ENCODE assay signal across 8 cellular contexts in the genomic region with DNA sequence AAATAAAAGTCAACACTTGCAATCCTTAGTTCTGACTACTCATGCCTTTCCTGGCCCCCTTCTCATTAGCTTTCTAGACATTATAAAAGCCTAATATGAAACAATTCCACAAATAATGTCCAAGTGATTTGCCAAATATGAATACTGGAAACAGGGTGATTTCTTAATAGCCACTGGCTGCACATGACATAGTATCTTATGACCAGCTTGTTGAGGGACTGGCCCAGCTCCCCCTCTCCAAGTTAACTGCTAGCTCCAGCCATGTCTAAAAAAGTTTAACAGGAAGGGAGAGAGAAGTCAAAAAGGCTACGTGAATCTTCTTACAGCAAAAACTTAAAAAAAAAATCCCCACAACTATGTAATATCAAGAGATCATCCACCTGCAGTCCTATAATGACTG.
DNase-seq lines count a peak whose midpoint lies in the region; ATAC-seq and TF ChIP-seq lines count a peak whose summit lies in the region.

No MANE protein-coding gene starts in this region.

- peak overlapping the region; percentile 94 for H3K4me3 ChIP-seq in skeletal muscle cell (ENCODE audit: low read depth, low read length)

- TF ChIP-seq CTCF in VCaP (conservative IDR thresholded peaks at IDR 0.05) = no peak

- no peaks in the 10 kb centered on the region for H3K9me3 Mint-ChIP-seq in activated naive CD4-positive, alpha-beta T cell treated with anti-CD3 and anti-CD28 coated beads, Interleukin-2, amount 10 ng/mL, durations not matched to agents 7 days and 5 days

- no peaks in the 10 kb centered on the region for H3K27me3 Mint-ChIP-seq in activated naive CD4-positive, alpha-beta T cell treated with anti-CD3 and anti-CD28 coated beads, Interleukin-2, amount 10 ng/mL, durations not matched to agents 7 days and 5 days

- no peak for ATAC-seq in GM19467 (IDR thresholded peaks at IDR 0.05; ENCODE audit: unreplicated experiment)

- DNase-seq in activated naive CD4-positive, alpha-beta T cell treated with anti-CD3 and anti-CD28 coated beads, Interleukin-2, amount 10 ng/mL, durations not matched to agents 7 days and 5 days = no peak
- DNase-seq in activated naive CD4-positive, alpha-beta T cell (lab: John Stamatoyannopoulos, UW) = no peak
- DNase-seq in globus pallidus (ENCODE audit: low spot score) = peak; percentile 31
- DNase-seq in skeletal muscle cell (ENCODE audit: low read depth) = peak; percentile 4
- DNase-seq in activated CD4-positive, alpha-beta T cell treated with anti-CD3 and anti-CD28 coated beads, Interleukin-2, amount 50 U/mL, for 4 hours = no peak
- no peak for DNase-seq in SHP77 treated with DMSO at 0.1 percent for 48 hours (lab: John Stamatoyannopoulos, UW)

- CTCF ChIA-PET in activated naive CD4-positive, alpha-beta T cell treated with anti-CD3 and anti-CD28 coated beads, Interleukin-2, amount 10 ng/mL, durations not matched to agents 7 days and 5 days (lab: Charles Lee) = interaction anchor here (0.6 to 1.6 kb wide), 6 partner anchors 21 to 173 kb away, joined by 3 to 6 read pairs (median 3); a partner anchor contains a TSS

- H3K4me1 Mint-ChIP-seq in activated naive CD4-positive, alpha-beta T cell treated with anti-CD3 and anti-CD28 coated beads, Interleukin-2, amount 10 ng/mL, durations not matched to agents 7 days and 5 days = peaks cover 53% of the 10 kb centered on the region

- peaks cover 12% of the 10 kb centered on the region for H3K36me3 Mint-ChIP-seq in activated naive CD4-positive, alpha-beta T cell treated with anti-CD3 and anti-CD28 coated beads, Interleukin-2, amount 10 ng/mL, durations not matched to agents 7 days and 5 days

- no peak overlapping the region for H3K27ac Mint-ChIP-seq in activated naive CD4-positive, alpha-beta T cell treated with anti-CD3 and anti-CD28 coated beads, Interleukin-2, amount 10 ng/mL, durations not matched to agents 7 days and 5 days

- peak overlapping the region; percentile 81; the same call in 1 of the 2 replicates for H3K27ac ChIP-seq in VCaP

- peak overlapping the region; percentile 89 for H3K4me3 Mint-ChIP-seq in activated naive CD4-positive, alpha-beta T cell treated with anti-CD3 and anti-CD28 coated beads, Interleukin-2, amount 10 ng/mL, durations not matched to agents 7 days and 5 days

Comparison
In these comparisons a context has a peak if more than half of its experiments do, and no peak if none do; other contexts are left out.
1. DNase-seq: peak in globus pallidus (single experiment) and skeletal muscle cell (single experiment); none in activated naive CD4-positive, alpha-beta T cell treated with anti-CD3 and anti-CD28 coated beads, Interleukin-2, amount 10 ng/mL, durations not matched to agents 7 days and 5 days (single experiment), activated naive CD4-positive, alpha-beta T cell (0 of 4), activated CD4-positive, alpha-beta T cell treated with anti-CD3 and anti-CD28 coated beads, Interleukin-2, amount 50 U/mL, for 4 hours (0 of 2) and SHP77 treated with DMSO at 0.1 percent for 48 hours (single experiment).